8 cellular contexts compared by ENCODE assay signal in genomic region chr20:41643504-41643938, GRCh38. TPM values are rescaled to one million over a fixed set of nuclear protein-coding genes. Genes with fewer than 3 reads are reported as not detected.
DNase-seq lines count a peak whose midpoint lies in the region; ATAC-seq and TF ChIP-seq lines count a peak whose summit lies in the region.

No MANE protein-coding gene starts in this region.

- H3K4me1 ChIP-seq in Peyer's patch = no peaks in the 10 kb centered on the region
- no peaks in the 10 kb centered on the region for H3K4me1 ChIP-seq in transverse colon

- H3K36me3 ChIP-seq in Peyer's patch (no peaks in the 10 kb centered on the region), transverse colon (no peaks in the 10 kb centered on the region)

- in situ Hi-C loops in transverse colon (cut with MboI; ENCODE audit: low pct_ligation_motif_present in 1 of 4, low pct_unique_long_range_greater_than_20kb in 1 of 4, low sequenced_read_pairs in 3 of 4) = no loop called here

- H3K4me3 ChIP-seq in Peyer's patch (no peak overlapping the region), transverse colon (no peak overlapping the region)

- no peak for TF ChIP-seq CTCF in Peyer's patch (IDR thresholded peaks at IDR 0.05)
- no peak for TF ChIP-seq CTCF in transverse colon (IDR thresholded peaks at IDR 0.05)

- no peaks in the 10 kb centered on the region for H3K9me3 ChIP-seq in Peyer's patch
- H3K9me3 ChIP-seq in transverse colon = no peaks in the 10 kb centered on the region

- DNase-seq in NCI-H2171 treated with DMSO at 0.1 percent for 48 hours (lab: John Stamatoyannopoulos, UW) (peak; percentile 33), NCI-H2171 (lab: John Stamatoyannopoulos, UW) (no peak), Peyer's patch (peak in 2 of 3 donors; percentile 50 to 55), fibroblast of peridontal ligament (ENCODE audit: extremely low read depth) (peak; percentile 55), transverse colon (peak; percentile 64)

- 31% methylated on average over 3 of the region's 3 CpGs; no CpG with 5 or more reads in 1 of the 2 donors for WGBS in transverse colon (ENCODE audit: low coverage in 1 of 2), 2 donors

- no peak for TF ChIP-seq EP300 in transverse colon (IDR thresholded peaks at IDR 0.05; ENCODE audit: low read depth)

- H3K27ac ChIP-seq in Peyer's patch (no peak overlapping the region), transverse colon (peak overlapping the region in 2 of 4 donors; percentile 1 to 20)

- H3K27me3 ChIP-seq in Peyer's patch (no peaks in the 10 kb centered on the region), transverse colon (no peaks in the 10 kb centered on the region)

- ATAC-seq in HG03045 (IDR thresholded peaks at IDR 0.05; ENCODE audit: unreplicated experiment) = no peak
- no peak for ATAC-seq in GM21717 (IDR thresholded peaks at IDR 0.05; ENCODE audit: unreplicated experiment)
- ATAC-seq in GM18520 (IDR thresholded peaks at IDR 0.05; ENCODE audit: unreplicated experiment) = no peak

- TF ChIP-seq POLR2A in Peyer's patch (IDR thresholded peaks at IDR 0.05) (no peak), transverse colon (IDR thresholded peaks at IDR 0.05) (no peak)

- intact Hi-C loops in transverse colon (cut with DNase I; ENCODE audit: low total_unique reads) = no loop called here

RNA-seq across cellular contexts. Expression of gene CHD6, which starts 25.3 kb away (rescaled TPM):
- 100 to 1,000 TPM in 1 of 4 donors, 10 to 100 TPM in 3; 21.5 to 130 (median 33.6) TPM for total RNA-seq in Peyer's patch
- 10 to 100 TPM; 27.3 to 42.1 (median 27.9) TPM for total RNA-seq in transverse colon
